1 cellular context compared by ENCODE assay signal in genomic region chr19:38009650-38010229, GRCh38.
TF ChIP-seq lines count a peak whose summit lies in the region.

No MANE protein-coding gene starts in this region.

TF ChIP-seq in WTC11, 78 proteins besides CTCF, POLR2A, EP300 and RAD21 (continued from another document):
- TF ChIP-seq AR (CRISPR knock-in tag; IDR thresholded peaks at IDR 0.05) (no peak), ZNF263 (CRISPR knock-in tag; IDR thresholded peaks at IDR 0.05; ENCODE audit: low read depth) (no peak), NR1H2 (CRISPR knock-in tag; IDR thresholded peaks at IDR 0.05) (no peak), E2F5 (CRISPR knock-in tag; IDR thresholded peaks at IDR 0.05) (no peak), ZNF317 (CRISPR knock-in tag; IDR thresholded peaks at IDR 0.05; ENCODE audit: borderline replicate concordance, low read depth) (no peak), ERG (CRISPR knock-in tag; IDR thresholded peaks at IDR 0.05) (no peak), ELF4 (CRISPR knock-in tag; IDR thresholded peaks at IDR 0.05; ENCODE audit: low read depth) (no peak), CDX4 (CRISPR knock-in tag; IDR thresholded peaks at IDR 0.05; ENCODE audit: borderline replicate concordance) (no peak), MAX (CRISPR knock-in tag; IDR thresholded peaks at IDR 0.05) (no peak), ZNF532 (CRISPR knock-in tag; IDR thresholded peaks at IDR 0.05; ENCODE audit: borderline replicate concordance) (no peak), EMX1 (CRISPR knock-in tag; IDR thresholded peaks at IDR 0.05) (no peak), TEAD4 (CRISPR knock-in tag; IDR thresholded peaks at IDR 0.05) (no peak), FOXP4 (CRISPR knock-in tag; IDR thresholded peaks at IDR 0.05) (no peak), STAT6 (CRISPR knock-in tag; conservative IDR thresholded peaks at IDR 0.05; ENCODE audit: low read depth) (no peak), ZNF121 (CRISPR knock-in tag; IDR thresholded peaks at IDR 0.05) (no peak), USF1 (CRISPR knock-in tag; IDR thresholded peaks at IDR 0.05) (no peak)
TF ChIP-seq in WTC11: peak in this region for 0.
